ENCODE assay signal across 19 cellular contexts in the genomic region with DNA sequence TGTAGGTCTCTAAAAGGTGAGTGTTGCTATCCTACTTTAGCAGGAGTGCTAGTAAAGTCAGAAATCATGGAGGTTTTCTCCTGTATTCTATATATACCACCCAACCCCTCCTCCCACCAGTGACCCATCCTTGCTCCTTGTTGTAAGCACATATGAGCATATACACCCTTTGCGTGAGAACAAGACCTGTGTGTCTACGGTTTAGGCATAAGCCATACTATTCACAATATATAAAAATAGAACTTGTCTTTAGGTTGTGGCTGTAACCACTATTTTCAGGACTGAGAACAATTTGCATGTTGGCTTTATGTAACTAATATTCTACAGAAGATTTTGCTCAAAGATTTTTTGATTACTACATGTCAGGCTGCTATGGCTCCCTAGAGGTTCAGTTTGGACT. TPM values are rescaled to one million over a fixed set of nuclear protein-coding genes. Genes with fewer than 3 reads are reported as not detected.
DNase-seq lines count a peak whose midpoint lies in the region; ATAC-seq and TF ChIP-seq lines count a peak whose summit lies in the region.
"Had no signal": no experiment of that assay in that cellular context is flagged by ENCODE, and none has a peak within 500 bp of the region (broad histone marks: within the 10 kb centered on the region; RNA-seq: fewer than 3 reads in every experiment).

No MANE protein-coding gene starts in this region.

- ATAC-seq in GM19438 (IDR thresholded peaks at IDR 0.05; ENCODE audit: low read depth, unreplicated experiment) (peak; percentile 66), HG02763 (IDR thresholded peaks at IDR 0.05; ENCODE audit: unreplicated experiment) (peak; percentile 54), HG03457 (IDR thresholded peaks at IDR 0.05; ENCODE audit: unreplicated experiment) (peak; percentile 75)
- ATAC-seq: activated CD8-positive, alpha-beta T cell treated with anti-CD3 and anti-CD28 coated beads for 36 hours; heart right ventricle; naive thymus-derived CD8-positive, alpha-beta T cell had no signal

- no peak overlapping the region for H3K4me3 ChIP-seq in GM12865 (ENCODE audit: low read depth, low read length)
- H3K4me3 ChIP-seq in mammary epithelial cell (replicated peaks in 1 of 3; ENCODE audit: insufficient read depth in 1 of 3, low read depth in 2 of 3, low read length in 3 of 3), result no peak overlapping the region
- H3K4me3 ChIP-seq: BLaER1 treated with 17β-estradiol and CSF1 and Interleukin-3, amounts not matched to agents 10 nM and 100 nM; GM23248; heart right ventricle had no signal

- H3K27ac ChIP-seq in mammary epithelial cell (ENCODE audit: insufficient read depth, low read depth, low read length), result no peak overlapping the region
- H3K27ac ChIP-seq: BLaER1 treated with 17β-estradiol and CSF1 and Interleukin-3, amounts not matched to agents 10 nM and 100 nM; GM23248; heart right ventricle; parathyroid adenoma; RWPE1 had no signal

- H3K4me1 ChIP-seq in mammary epithelial cell (ENCODE audit: insufficient read depth, low read length), result peaks cover 13% of the 10 kb centered on the region
- H3K4me1 ChIP-seq: BLaER1 treated with 17β-estradiol and CSF1 and Interleukin-3, amounts not matched to agents 10 nM and 100 nM; heart right ventricle; parathyroid adenoma had no signal

- CTCF ChIA-PET in mammary epithelial cell (lab: Charles Lee; ENCODE audit: low non-redundant PET), result no interaction called here

- TF ChIP-seq CTCF in GM12865 (IDR thresholded peaks at IDR 0.05; ENCODE audit: insufficient read depth, low read depth, low read length, missing control alignments) (no peak), mammary epithelial cell (conservative IDR thresholded peaks at IDR 0.05 in 1 of 2, IDR thresholded peaks at IDR 0.05 in 1 of 2; ENCODE audit: extremely low read depth in 1 of 2, insufficient read depth in 1 of 2, low read depth in 1 of 2, low read length in 2 of 2) (no peak)

- DNase-seq in GM12865 (ENCODE audit: low read depth) (peak; percentile 8), mammary epithelial cell (no peak)
- no peak for DNase-seq in stimulated activated CD4-positive, alpha-beta T cell treated with anti-CD3 and anti-CD28 coated beads, Interleukin-4, amount 100 ng/mL, for 24 hours
- DNase-seq in activated CD8-positive, alpha-beta memory T cell treated with anti-CD3 and anti-CD28 coated beads, Interleukin-2, amount 50 U/mL, for 48 hours, result no peak
- no peak for DNase-seq in activated T-cell treated with anti-CD3 and anti-CD28 coated beads, Interleukin-2, amount 50 U/mL, for 1 hour
- DNase-seq: activated CD8-positive, alpha-beta T cell treated with anti-CD3 and anti-CD28 coated beads for 36 hours; DMS153; GM23248; heart right ventricle; islet precursor cell; naive thymus-derived CD8-positive, alpha-beta T cell; NCI-H1436 treated with DMSO at 0.1 percent for 48 hours; SW 1271 had no signal

- H3K9ac ChIP-seq in mammary epithelial cell (ENCODE audit: insufficient read depth, low read length), result no peak overlapping the region
- H3K9ac ChIP-seq: BLaER1 treated with 17β-estradiol and CSF1 and Interleukin-3, amounts not matched to agents 10 nM and 100 nM; GM23248; parathyroid adenoma had no signal

- H3K79me2 ChIP-seq in mammary epithelial cell (ENCODE audit: insufficient read depth, low read length), result no peaks in the 10 kb centered on the region
- H3K79me2 ChIP-seq: parathyroid adenoma had no signal

- BruUV-seq in mammary epithelial cell (replicated peaks; lab: Mats Ljungman, UMichigan), result no TSS peak

- intact Hi-C loops in mammary epithelial cell (cut with micrococcal nuclease), result no loop called here

- H2AFZ ChIP-seq in mammary epithelial cell (ENCODE audit: low read depth, low read length), result no peak overlapping the region
- H2AFZ ChIP-seq: GM23248, parathyroid adenoma had no signal

- WGBS in mammary epithelial cell (ENCODE audit: low coverage, missing lambda C conversion rate), result 100% methylated on average over 2 of the region's 2 CpGs

- no peaks in the 10 kb centered on the region for H3K27me3 ChIP-seq in mammary epithelial cell (ENCODE audit: insufficient read depth, low read length)
- H3K27me3 ChIP-seq: BLaER1 treated with 17β-estradiol and CSF1 and Interleukin-3, amounts not matched to agents 10 nM and 100 nM; heart right ventricle had no signal

- in situ Hi-C loops in mammary epithelial cell (cut with MboI; ENCODE audit: low sequenced_read_pairs in 2 of 2), result no loop called here

- no peaks in the 10 kb centered on the region for H4K20me1 ChIP-seq in mammary epithelial cell (ENCODE audit: insufficient read depth, low read length)
- H4K20me1 ChIP-seq: BLaER1 treated with 17β-estradiol and CSF1 and Interleukin-3, amounts not matched to agents 10 nM and 100 nM had no signal

- H3K9me3 ChIP-seq in mammary epithelial cell (replicated peaks; ENCODE audit: insufficient read depth, low read length), result no peaks in the 10 kb centered on the region
- H3K9me3 ChIP-seq: BLaER1 treated with 17β-estradiol and CSF1 and Interleukin-3, amounts not matched to agents 10 nM and 100 nM; heart right ventricle had no signal

- H3K4me2 ChIP-seq in mammary epithelial cell (ENCODE audit: insufficient read depth, low read depth, low read length), result no peak overlapping the region
- H3K4me2 ChIP-seq: BLaER1 treated with 17β-estradiol and CSF1 and Interleukin-3, amounts not matched to agents 10 nM and 100 nM had no signal

- H3K36me3 ChIP-seq in mammary epithelial cell (ENCODE audit: insufficient read depth, low read length), result peaks cover 3% of the 10 kb centered on the region

- dilution Hi-C loops in mammary epithelial cell (cut with HindIII; ENCODE audit: low sequenced_read_pairs), result no loop called here

RNA-seq across cellular contexts. Expression of gene TOP2B, which starts 59.1 kb away (rescaled TPM):
- 10 to 100 TPM; 46.3 to 72.4 TPM for total RNA-seq in mammary epithelial cell
- 19.2 TPM for polyA plus RNA-seq in mammary epithelial cell
- polyA minus RNA-seq in mammary epithelial cell, result 42.4 TPM

RNA-seq across cellular contexts. Expression of gene NGLY1, which starts 59.4 kb away (rescaled TPM):
- 10 to 100 TPM; 23.3 to 30.9 TPM for total RNA-seq in mammary epithelial cell
- polyA plus RNA-seq in mammary epithelial cell, result 6.6 TPM
- polyA minus RNA-seq in mammary epithelial cell, result 12.2 TPM
